In genomic region chr9:70478963-70479641, GRCh38 we compare ENCODE assay signal across 8 cellular contexts.
DNase-seq lines count a peak whose midpoint lies in the region; ATAC-seq and TF ChIP-seq lines count a peak whose summit lies in the region.

No MANE protein-coding gene starts in this region.

- H3K4me1 ChIP-seq in adrenal gland (replicated peaks in 1 of 2) (peaks cover 0 to 45% of the 10 kb centered on the region in 2 donors), heart left ventricle (peaks cover 20 to 91% (median 52%) of the 10 kb centered on the region in 12 donors), parathyroid adenoma (peaks cover 31% of the 10 kb centered on the region)

- TF ChIP-seq CTCF in 22Rv1 (IDR thresholded peaks at IDR 0.05) (no peak), adrenal gland (IDR thresholded peaks at IDR 0.05) (no peak), heart left ventricle (IDR thresholded peaks at IDR 0.05) (no peak), parathyroid adenoma (IDR thresholded peaks at IDR 0.05) (no peak)

- H3K79me2 ChIP-seq in parathyroid adenoma = no peaks in the 10 kb centered on the region

- H3K27ac Mint-ChIP-seq in activated CD4-positive, alpha-beta memory T cell treated with anti-CD3 and anti-CD28 coated beads, Interleukin-2, amount 10 ng/mL, durations not matched to agents 7 days and 5 days = no peak overlapping the region

- TF ChIP-seq POLR2A in adrenal gland (IDR thresholded peaks at IDR 0.05) (no peak), heart left ventricle (IDR thresholded peaks at IDR 0.05) (no peak)

- peak overlapping the region; percentile 79 for H2AFZ ChIP-seq in parathyroid adenoma

- DNase-seq in adrenal gland (no peak), heart left ventricle (no peak), activated gamma-delta T cell treated with Interleukin-2 at 50 U/mL for 16 hours (no peak), NCI-H2196 treated with DMSO at 0.1 percent for 48 hours (lab: John Stamatoyannopoulos, UW; ENCODE audit: unreplicated experiment) (no peak), dedifferentiated amniotic fluid mesenchymal stem cell (ENCODE audit: extremely low spot score) (no peak)
- no peak for DNase-seq in activated CD4-positive, alpha-beta memory T cell treated with anti-CD3 and anti-CD28 coated beads, Interleukin-2, amount 10 ng/mL, durations not matched to agents 7 days and 5 days

- peaks cover 3% of the 10 kb centered on the region for H3K4me1 Mint-ChIP-seq in activated CD4-positive, alpha-beta memory T cell treated with anti-CD3 and anti-CD28 coated beads, Interleukin-2, amount 10 ng/mL, durations not matched to agents 7 days and 5 days

- no peaks in the 10 kb centered on the region for H3K9me3 ChIP-seq in adrenal gland (replicated peaks in 1 of 3)
- no peaks in the 10 kb centered on the region for H3K9me3 ChIP-seq in heart left ventricle
- H3K9me3 ChIP-seq in parathyroid adenoma (ENCODE audit: control insufficient read depth, low read length) = no peaks in the 10 kb centered on the region

- no peak overlapping the region for H3K9ac ChIP-seq in parathyroid adenoma

- H3K27me3 ChIP-seq in adrenal gland = no peaks in the 10 kb centered on the region
- H3K27me3 ChIP-seq in heart left ventricle = no peaks in the 10 kb centered on the region
- no peaks in the 10 kb centered on the region for H3K27me3 ChIP-seq in parathyroid adenoma (ENCODE audit: control insufficient read depth, insufficient read depth, low read length)

- H3K36me3 Mint-ChIP-seq in activated CD4-positive, alpha-beta memory T cell treated with anti-CD3 and anti-CD28 coated beads, Interleukin-2, amount 10 ng/mL, durations not matched to agents 7 days and 5 days (ENCODE audit: low read depth) = no peaks in the 10 kb centered on the region

- 68 to 94% (median 84%) methylated on average over 2 to 3 of the region's 3 CpGs for whole genome bisulfite sequencing in adrenal gland, 4 donors
- 74 to 84% (median 80%) methylated on average over 3 of the region's 3 CpGs for WGBS in heart left ventricle, 4 donors

- H3K4me3 ChIP-seq in adrenal gland (no peak overlapping the region), heart left ventricle (no peak overlapping the region), parathyroid adenoma (ENCODE audit: low read depth, low read length) (no peak overlapping the region)

- no peak overlapping the region for H3K4me3 Mint-ChIP-seq in activated CD4-positive, alpha-beta memory T cell treated with anti-CD3 and anti-CD28 coated beads, Interleukin-2, amount 10 ng/mL, durations not matched to agents 7 days and 5 days

- no peaks in the 10 kb centered on the region for H3K9me3 Mint-ChIP-seq in activated CD4-positive, alpha-beta memory T cell treated with anti-CD3 and anti-CD28 coated beads, Interleukin-2, amount 10 ng/mL, durations not matched to agents 7 days and 5 days

- H3K27me3 Mint-ChIP-seq in activated CD4-positive, alpha-beta memory T cell treated with anti-CD3 and anti-CD28 coated beads, Interleukin-2, amount 10 ng/mL, durations not matched to agents 7 days and 5 days = peaks cover 4% of the 10 kb centered on the region

- peak overlapping the region; percentile 84 for H3K27ac ChIP-seq in 22Rv1
- H3K27ac ChIP-seq in adrenal gland = peak overlapping the region; percentile 32 to 93 (median 77)
- H3K27ac ChIP-seq in heart left ventricle = peak overlapping the region; percentile 86 to 97 (median 92)
- peak overlapping the region; percentile 97 for H3K27ac ChIP-seq in parathyroid adenoma

- H3K36me3 ChIP-seq in adrenal gland (replicated peaks in 1 of 2) (no peaks in the 10 kb centered on the region), heart left ventricle (no peaks in the 10 kb centered on the region), parathyroid adenoma (ENCODE audit: control insufficient read depth, insufficient read depth, low read length) (no peaks in the 10 kb centered on the region)

- no peak overlapping the region for H3K4me2 ChIP-seq in parathyroid adenoma (ENCODE audit: low read length)

- ATAC-seq in heart left ventricle = no peak

- CTCF ChIA-PET in activated CD4-positive, alpha-beta memory T cell treated with anti-CD3 and anti-CD28 coated beads, Interleukin-2, amount 10 ng/mL, durations not matched to agents 7 days and 5 days (lab: Charles Lee) = no interaction called here

- POLR2A ChIA-PET in activated CD4-positive, alpha-beta memory T cell treated with anti-CD3 and anti-CD28 coated beads, Interleukin-2, amount 10 ng/mL, durations not matched to agents 7 days and 5 days (lab: Charles Lee) = no interaction called here

- intact Hi-C loops in adrenal gland (cut with DNase I) = no loop called here
- intact Hi-C loops in heart left ventricle (cut with DNase I) = loop anchor here in 2 of 10 donors (5.0 kb wide), 2 partner anchors 52 to 57 kb away; no protein-coding TSS in a partner anchor
